8 cellular contexts compared by ENCODE assay signal in the genomic region with DNA sequence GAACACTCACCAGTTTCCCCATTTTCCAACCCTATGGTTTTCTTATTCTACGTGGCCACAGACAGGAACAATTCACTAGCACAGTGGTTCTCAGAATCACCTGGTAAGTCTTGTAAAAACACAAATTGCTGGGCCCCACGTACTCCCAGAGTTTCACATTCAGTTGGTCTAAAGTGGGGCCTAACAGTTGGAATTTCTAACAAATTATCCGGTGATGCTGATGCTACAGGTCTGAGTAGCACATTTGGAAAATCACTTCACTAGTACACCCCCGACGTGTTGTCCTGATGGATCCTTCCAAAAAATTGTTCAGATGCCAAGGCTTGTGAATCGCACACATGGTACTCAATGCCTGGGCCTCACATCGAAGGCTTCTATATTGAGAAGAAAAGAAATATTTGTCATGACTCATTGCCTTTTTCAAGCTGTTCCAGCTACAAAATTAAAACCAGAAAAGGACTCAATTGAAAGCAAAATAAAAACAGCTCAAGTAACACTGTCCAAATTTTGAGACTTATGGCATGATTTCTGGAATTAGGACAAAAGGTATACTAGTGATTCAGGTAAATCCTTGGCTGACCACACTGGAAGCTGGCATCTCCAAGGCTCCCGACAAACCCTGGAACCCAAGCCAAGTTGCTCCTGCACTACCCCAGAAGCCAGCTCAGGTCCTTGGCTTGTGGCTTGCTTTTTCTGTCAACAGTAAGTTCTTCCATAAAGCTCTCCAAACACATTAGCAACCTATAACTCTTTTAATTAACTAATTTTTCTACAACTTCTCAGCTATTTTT. TPM values are rescaled to one million over a fixed set of nuclear protein-coding genes. Genes with fewer than 3 reads are reported as not detected.
DNase-seq lines count a peak whose midpoint lies in the region; ATAC-seq and TF ChIP-seq lines count a peak whose summit lies in the region.

No MANE protein-coding gene starts in this region.

- peaks cover 0 to 47% (median 0%) of the 10 kb centered on the region in 4 donors for H3K4me1 ChIP-seq in stomach

- no peaks in the 10 kb centered on the region for H3K9me3 ChIP-seq in stomach

- no peak overlapping the region for H3K4me3 ChIP-seq in stomach

- intact Hi-C loops in stomach (cut with DNase I; ENCODE audit: low total_unique reads), result no loop called here

- TF ChIP-seq EP300 in stomach (IDR thresholded peaks at IDR 0.05), result no peak

- H3K27ac ChIP-seq in stomach, result peak overlapping the region in 4 of 5 donors; percentile 30 to 78 (median 71)

- DNase-seq in DMS53 (lab: John Stamatoyannopoulos, UW), result peak; percentile 26
- DNase-seq in DMS53 treated with DMSO at 0.1 percent for 48 hours (lab: John Stamatoyannopoulos, UW; ENCODE audit: unreplicated experiment), result no peak
- DNase-seq in fibroblast of peridontal ligament (ENCODE audit: extremely low read depth), result peak; percentile 99
- no peak for DNase-seq in stomach
- no peak for DNase-seq in OCI-M2 (lab: John Stamatoyannopoulos, UW; ENCODE audit: unreplicated experiment)

- no peak for TF ChIP-seq CTCF in stomach (IDR thresholded peaks at IDR 0.05)

- ATAC-seq in SK-N-SH treated with all-trans-retinoic acid at 6 μM for 48 hours (peak; percentile 67), HG03439 (IDR thresholded peaks at IDR 0.05; ENCODE audit: unreplicated experiment) (no peak), HG02571 (IDR thresholded peaks at IDR 0.05; ENCODE audit: unreplicated experiment) (no peak)

- no peaks in the 10 kb centered on the region for H3K27me3 ChIP-seq in stomach

- H3K36me3 ChIP-seq in stomach, result no peaks in the 10 kb centered on the region

- 63 to 78% (median 73%) methylated on average over 8 of the region's 8 CpGs for WGBS in stomach, 5 donors

- TF ChIP-seq POLR2A in stomach (IDR thresholded peaks at IDR 0.05), result no peak

TF ChIP-seq in SK-N-SH treated with all-trans-retinoic acid at 6 μM for 48 hours, 23 proteins besides CTCF, POLR2A, EP300 and RAD21:
- TF ChIP-seq OSR1 (CRISPR knock-in tag; IDR thresholded peaks at IDR 0.05) (0 out of 2 replicates have a peak, but pooled peaks have one; percentile 9), RARB (CRISPR knock-in tag; IDR thresholded peaks at IDR 0.05) (no peak)

RNA-seq across cellular contexts. Expression of gene VIM, which starts 12.9 kb away (rescaled TPM):
- 100 to 1,000 TPM; 348 to 723 (median 536) TPM for total RNA-seq in stomach
- 100 to 1,000 TPM; 269 to 570 (median 340) TPM for polyA plus RNA-seq in stomach

RNA-seq across cellular contexts. Expression of gene TRDMT1, which starts 13.7 kb away (rescaled TPM):
- total RNA-seq in stomach, result 10 to 100 TPM in 3 of 5 donors, 1 to 10 TPM in 2; 2.9 to 44.9 (median 10.7) TPM
- 1 to 10 TPM; 1.4 to 3.9 (median 3.4) TPM for polyA plus RNA-seq in stomach

Comparison
In these comparisons a context has a peak if more than half of its experiments do, and no peak if none do; other contexts are left out.
1. DNase-seq: peak in DMS53 (single experiment) and fibroblast of peridontal ligament (single experiment); none in DMS53 treated with DMSO at 0.1 percent for 48 hours (single experiment), stomach (single experiment) and OCI-M2 (single experiment).